Comparison of ENCODE assay signal across 1 cellular context in genomic region chr17:5110816-5111215, GRCh38.
TF ChIP-seq lines count a peak whose summit lies in the region.

No MANE protein-coding gene starts in this region.

TF ChIP-seq in GM23338, 12 proteins besides CTCF, POLR2A, EP300 and RAD21:
- no peak for TF ChIP-seq ZNF462 (CRISPR knock-in tag; IDR thresholded peaks at IDR 0.05)
- no peak for TF ChIP-seq STAT1 (IDR thresholded peaks at IDR 0.05; ENCODE audit: unreplicated experiment)
